ENCODE assay signal across 1 cellular context in the genomic region with DNA sequence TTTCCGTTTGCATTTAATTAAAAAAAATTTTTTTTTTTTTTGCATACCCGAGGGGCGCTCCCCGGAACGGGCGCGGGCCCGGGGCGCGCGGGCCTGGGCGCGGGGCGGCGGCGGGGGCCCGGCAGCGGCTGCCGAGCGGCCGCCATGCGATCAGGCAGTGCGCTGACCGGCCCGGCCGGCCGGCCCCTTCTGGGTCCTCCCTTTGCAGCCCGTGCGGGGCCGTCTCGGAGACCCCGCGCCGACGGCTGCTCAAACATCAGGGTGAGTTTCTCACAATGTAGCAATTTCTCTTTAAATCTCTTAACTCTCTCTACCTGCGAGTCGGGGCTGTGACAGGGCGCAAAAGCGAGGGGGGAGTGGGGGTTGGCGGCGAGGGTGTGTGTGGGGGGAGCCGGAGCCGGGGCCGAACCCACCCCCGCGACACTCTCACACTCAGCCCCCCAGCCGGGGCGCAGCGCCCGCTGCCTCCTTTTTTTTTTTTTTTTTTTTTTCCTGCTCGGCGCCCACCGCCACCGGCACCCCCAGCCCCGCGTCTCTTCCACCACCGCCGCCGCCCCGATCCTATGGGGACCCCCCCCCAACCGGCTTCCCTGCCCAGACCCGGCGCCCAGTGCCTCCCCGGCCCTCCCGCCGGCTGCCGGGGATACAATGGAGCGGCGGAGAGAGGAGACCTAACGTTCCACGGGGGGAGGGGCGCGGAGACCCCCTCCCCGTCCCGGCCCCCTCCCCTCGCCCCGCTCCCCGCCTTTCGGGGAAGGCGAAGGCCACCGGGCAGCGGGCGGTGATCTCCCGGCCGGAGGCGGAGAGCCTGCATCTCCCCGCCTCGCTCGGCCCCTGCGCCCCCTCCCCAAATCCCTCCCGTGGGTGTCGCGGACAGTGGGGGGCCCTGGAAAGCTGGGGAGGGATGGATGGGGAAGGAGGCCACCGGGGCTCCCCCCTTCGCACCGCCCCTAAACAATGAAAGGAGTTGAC.
A peak's percentile ranks its signal among the peaks of the same experiment; 100 is the strongest.
TF ChIP-seq lines count a peak whose summit lies in the region.

A gene (plus strand): TSS at position 227 of the 972 bp plus-strand sequence. CDS start 64,441 bp downstream, outside the sequence.

TF ChIP-seq in SK-N-SH, 30 proteins besides CTCF, POLR2A, EP300 and RAD21 (continued from another document):
- TF ChIP-seq, protein P1, sequence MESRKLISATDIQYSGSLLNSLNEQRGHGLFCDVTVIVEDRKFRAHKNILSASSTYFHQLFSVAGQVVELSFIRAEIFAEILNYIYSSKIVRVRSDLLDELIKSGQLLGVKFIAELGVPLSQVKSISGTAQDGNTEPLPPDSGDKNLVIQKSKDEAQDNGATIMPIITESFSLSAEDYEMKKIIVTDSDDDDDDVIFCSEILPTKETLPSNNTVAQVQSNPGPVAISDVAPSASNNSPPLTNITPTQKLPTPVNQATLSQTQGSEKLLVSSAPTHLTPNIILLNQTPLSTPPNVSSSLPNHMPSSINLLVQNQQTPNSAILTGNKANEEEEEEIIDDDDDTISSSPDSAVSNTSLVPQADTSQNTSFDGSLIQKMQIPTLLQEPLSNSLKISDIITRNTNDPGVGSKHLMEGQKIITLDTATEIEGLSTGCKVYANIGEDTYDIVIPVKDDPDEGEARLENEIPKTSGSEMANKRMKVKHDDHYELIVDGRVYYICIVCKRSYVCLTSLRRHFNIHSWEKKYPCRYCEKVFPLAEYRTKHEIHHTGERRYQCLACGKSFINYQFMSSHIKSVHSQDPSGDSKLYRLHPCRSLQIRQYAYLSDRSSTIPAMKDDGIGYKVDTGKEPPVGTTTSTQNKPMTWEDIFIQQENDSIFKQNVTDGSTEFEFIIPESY (IDR thresholded peaks at IDR 0.05; ENCODE audit: borderline replicate concordance, low read depth): no peak
- TF ChIP-seq FOXJ3 (CRISPR knock-in tag; IDR thresholded peaks at IDR 0.05) (no peak), GATA2 (CRISPR knock-in tag; IDR thresholded peaks at IDR 0.05) (no peak), JUND (IDR thresholded peaks at IDR 0.05) (no peak), NRF1 (IDR thresholded peaks at IDR 0.05; ENCODE audit: low read depth, low read length) (no peak), CHD2 (IDR thresholded peaks at IDR 0.05; ENCODE audit: low read length, partially characterized antibody) (no peak), TEAD4 (IDR thresholded peaks at IDR 0.05; ENCODE audit: borderline replicate concordance, insufficient read depth) (no peak), NFIC (IDR thresholded peaks at IDR 0.05; ENCODE audit: borderline replicate concordance) (no peak), EZH2phosphoT487 (IDR thresholded peaks at IDR 0.05; ENCODE audit: borderline replicate concordance, low read depth) (no peak), ELF1 (IDR thresholded peaks at IDR 0.05) (no peak), SIN3A (IDR thresholded peaks at IDR 0.05; ENCODE audit: borderline replicate concordance, low read depth, low read length) (peak; percentile 80; the same call in 1 of the 2 replicates)
- TF ChIP-seq, protein P2, sequence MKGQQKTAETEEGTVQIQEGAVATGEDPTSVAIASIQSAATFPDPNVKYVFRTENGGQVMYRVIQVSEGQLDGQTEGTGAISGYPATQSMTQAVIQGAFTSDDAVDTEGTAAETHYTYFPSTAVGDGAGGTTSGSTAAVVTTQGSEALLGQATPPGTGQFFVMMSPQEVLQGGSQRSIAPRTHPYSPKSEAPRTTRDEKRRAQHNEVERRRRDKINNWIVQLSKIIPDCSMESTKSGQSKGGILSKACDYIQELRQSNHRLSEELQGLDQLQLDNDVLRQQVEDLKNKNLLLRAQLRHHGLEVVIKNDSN (IDR thresholded peaks at IDR 0.05; ENCODE audit: borderline replicate concordance, low read depth): no peak
- TF ChIP-seq, protein P3, sequence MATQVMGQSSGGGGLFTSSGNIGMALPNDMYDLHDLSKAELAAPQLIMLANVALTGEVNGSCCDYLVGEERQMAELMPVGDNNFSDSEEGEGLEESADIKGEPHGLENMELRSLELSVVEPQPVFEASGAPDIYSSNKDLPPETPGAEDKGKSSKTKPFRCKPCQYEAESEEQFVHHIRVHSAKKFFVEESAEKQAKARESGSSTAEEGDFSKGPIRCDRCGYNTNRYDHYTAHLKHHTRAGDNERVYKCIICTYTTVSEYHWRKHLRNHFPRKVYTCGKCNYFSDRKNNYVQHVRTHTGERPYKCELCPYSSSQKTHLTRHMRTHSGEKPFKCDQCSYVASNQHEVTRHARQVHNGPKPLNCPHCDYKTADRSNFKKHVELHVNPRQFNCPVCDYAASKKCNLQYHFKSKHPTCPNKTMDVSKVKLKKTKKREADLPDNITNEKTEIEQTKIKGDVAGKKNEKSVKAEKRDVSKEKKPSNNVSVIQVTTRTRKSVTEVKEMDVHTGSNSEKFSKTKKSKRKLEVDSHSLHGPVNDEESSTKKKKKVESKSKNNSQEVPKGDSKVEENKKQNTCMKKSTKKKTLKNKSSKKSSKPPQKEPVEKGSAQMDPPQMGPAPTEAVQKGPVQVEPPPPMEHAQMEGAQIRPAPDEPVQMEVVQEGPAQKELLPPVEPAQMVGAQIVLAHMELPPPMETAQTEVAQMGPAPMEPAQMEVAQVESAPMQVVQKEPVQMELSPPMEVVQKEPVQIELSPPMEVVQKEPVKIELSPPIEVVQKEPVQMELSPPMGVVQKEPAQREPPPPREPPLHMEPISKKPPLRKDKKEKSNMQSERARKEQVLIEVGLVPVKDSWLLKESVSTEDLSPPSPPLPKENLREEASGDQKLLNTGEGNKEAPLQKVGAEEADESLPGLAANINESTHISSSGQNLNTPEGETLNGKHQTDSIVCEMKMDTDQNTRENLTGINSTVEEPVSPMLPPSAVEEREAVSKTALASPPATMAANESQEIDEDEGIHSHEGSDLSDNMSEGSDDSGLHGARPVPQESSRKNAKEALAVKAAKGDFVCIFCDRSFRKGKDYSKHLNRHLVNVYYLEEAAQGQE (IDR thresholded peaks at IDR 0.05; ENCODE audit: low read depth, low read length): no peak
- TF ChIP-seq, protein P4, sequence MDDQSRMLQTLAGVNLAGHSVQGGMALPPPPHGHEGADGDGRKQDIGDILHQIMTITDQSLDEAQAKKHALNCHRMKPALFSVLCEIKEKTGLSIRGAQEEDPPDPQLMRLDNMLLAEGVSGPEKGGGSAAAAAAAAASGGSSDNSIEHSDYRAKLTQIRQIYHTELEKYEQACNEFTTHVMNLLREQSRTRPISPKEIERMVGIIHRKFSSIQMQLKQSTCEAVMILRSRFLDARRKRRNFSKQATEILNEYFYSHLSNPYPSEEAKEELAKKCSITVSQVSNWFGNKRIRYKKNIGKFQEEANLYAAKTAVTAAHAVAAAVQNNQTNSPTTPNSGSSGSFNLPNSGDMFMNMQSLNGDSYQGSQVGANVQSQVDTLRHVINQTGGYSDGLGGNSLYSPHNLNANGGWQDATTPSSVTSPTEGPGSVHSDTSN (IDR thresholded peaks at IDR 0.05): no peak
TF ChIP-seq in SK-N-SH: peak in this region for 8.
